Comparison of ENCODE assay signal across 24 cellular contexts in the genomic region with DNA sequence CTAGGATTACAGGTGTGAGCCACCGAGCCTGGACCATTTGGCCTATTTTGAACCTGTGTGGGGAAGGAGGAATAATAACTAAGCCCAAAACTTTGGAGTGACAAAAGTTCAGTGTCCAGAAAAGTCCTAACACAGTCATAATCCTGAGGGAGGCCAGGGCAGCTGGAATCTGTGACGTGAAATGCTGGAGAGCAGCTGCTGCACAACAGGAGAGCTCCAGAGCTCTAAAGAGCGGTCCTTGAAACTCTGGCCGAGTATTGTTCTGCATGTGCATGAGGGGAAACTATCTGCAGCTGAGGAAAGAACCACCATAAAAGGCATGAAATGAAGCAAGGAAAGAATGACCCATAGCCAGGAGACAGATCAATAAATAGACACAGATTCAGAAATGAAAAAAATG.
"Had no signal": no experiment of that assay in that cellular context is flagged by ENCODE, and none has a peak within 500 bp of the region (broad histone marks: within the 10 kb centered on the region; RNA-seq: fewer than 3 reads in every experiment).

No MANE protein-coding gene starts in this region.

- H3K27me3 ChIP-seq: ovary, right atrium auricular region, right lobe of liver, stomach, testis, thyroid gland, transverse colon, upper lobe of left lung, vagina had no signal

- H3K4me1 ChIP-seq: left ventricle myocardium inferior, right atrium auricular region, right lobe of liver, stomach, testis, thyroid gland, upper lobe of left lung, vagina had no signal

- DNase-seq: islet precursor cell; left ventricle myocardium inferior; mesendoderm; naive B cell; natural killer cell; nephron progenitor cell; ovary; right lobe of liver; stimulated activated CD4-positive, alpha-beta T cell treated with anti-CD3 and anti-CD28 coated beads, Interleukin-15, amount 100 ng/mL, for 24 hours; stimulated activated CD4-positive, alpha-beta T cell treated with anti-CD3 and anti-CD28 coated beads, Interleukin-2, amount 100 ng/mL, for 24 hours; stimulated activated CD4-positive, alpha-beta T cell treated with anti-CD3 and anti-CD28 coated beads, Interleukin-4, amount 100 ng/mL, for 1 hour; stimulated activated naive B cell treated with anti-CD40 and anti-IgM and Interleukin-4, amounts not matched to agents 10 μg/mL and 1 μg/mL and 100 μg/mL, for 72 hours; stimulated activated naive CD8-positive, alpha-beta T cell treated with anti-CD3 and anti-CD28 coated beads, Interleukin-15, Interleukin-2, amounts not matched to agents 100 U/mL and 50 U/mL, for 24 hours; stomach; testis; thyroid gland; transverse colon; upper lobe of left lung had no signal

- H3K27ac Mint-ChIP-seq: mesothelial cell of epicardium; natural killer cell; nephron progenitor cell; progenitor cell of endocrine pancreas; stimulated activated naive B cell treated with anti-CD40 and anti-IgM and Interleukin-4, amounts not matched to agents 10 μg/mL and 1 μg/mL and 100 μg/mL, for 72 hours had no signal

- H3K4me3 ChIP-seq: left ventricle myocardium inferior, lung, ovary, right atrium auricular region, right lobe of liver, smooth muscle cell, stomach, testis, thyroid gland, transverse colon, upper lobe of left lung, vagina had no signal

- H3K4me1 Mint-ChIP-seq: mesothelial cell of epicardium, natural killer cell, nephron progenitor cell had no signal

- H3K27ac ChIP-seq: left ventricle myocardium inferior, ovary, right atrium auricular region, right lobe of liver, stomach, testis, thyroid gland, transverse colon, upper lobe of left lung, vagina had no signal

- H3K9me3 Mint-ChIP-seq: naive B cell, natural killer cell had no signal

- H3K4me2 ChIP-seq: smooth muscle cell had no signal

- H3K4me3 Mint-ChIP-seq: mesothelial cell of epicardium; naive B cell; natural killer cell; nephron progenitor cell; stimulated activated naive B cell treated with anti-CD40 and anti-IgM and Interleukin-4, amounts not matched to agents 10 μg/mL and 1 μg/mL and 100 μg/mL, for 72 hours had no signal

- H3K9me3 ChIP-seq: left ventricle myocardium inferior, ovary, right atrium auricular region, right lobe of liver, stomach, testis, thyroid gland, transverse colon, upper lobe of left lung, vagina had no signal

- H3K27me3 Mint-ChIP-seq: naive B cell; progenitor cell of endocrine pancreas; stimulated activated naive B cell treated with anti-CD40 and anti-IgM and Interleukin-4, amounts not matched to agents 10 μg/mL and 1 μg/mL and 100 μg/mL, for 72 hours had no signal

- ATAC-seq: natural killer cell; right lobe of liver; stimulated activated naive B cell treated with anti-CD40 and anti-IgM and Interleukin-4, amounts not matched to agents 10 μg/mL and 1 μg/mL and 100 μg/mL, for 72 hours; stimulated activated naive CD8-positive, alpha-beta T cell treated with anti-CD3 and anti-CD28 coated beads, Interleukin-15, Interleukin-2, amounts not matched to agents 100 U/mL and 50 U/mL, for 24 hours had no signal

- H3K36me3 ChIP-seq: ovary had no signal
